Comparison of ENCODE assay signal across 1 cellular context in genomic region chr4:92101609-92102231, GRCh38.
TF ChIP-seq lines count a peak whose summit lies in the region.

No MANE protein-coding gene starts in this region.

TF ChIP-seq in SK-N-SH treated with all-trans-retinoic acid at 6 μM for 48 hours, 23 proteins besides CTCF, POLR2A, EP300 and RAD21 (continued from another document):
- no peak for TF ChIP-seq TSHZ2 (CRISPR knock-in tag; IDR thresholded peaks at IDR 0.05)
- TF ChIP-seq RARB (CRISPR knock-in tag; IDR thresholded peaks at IDR 0.05) = no peak
